12 cellular contexts compared by ENCODE assay signal in the genomic region with DNA sequence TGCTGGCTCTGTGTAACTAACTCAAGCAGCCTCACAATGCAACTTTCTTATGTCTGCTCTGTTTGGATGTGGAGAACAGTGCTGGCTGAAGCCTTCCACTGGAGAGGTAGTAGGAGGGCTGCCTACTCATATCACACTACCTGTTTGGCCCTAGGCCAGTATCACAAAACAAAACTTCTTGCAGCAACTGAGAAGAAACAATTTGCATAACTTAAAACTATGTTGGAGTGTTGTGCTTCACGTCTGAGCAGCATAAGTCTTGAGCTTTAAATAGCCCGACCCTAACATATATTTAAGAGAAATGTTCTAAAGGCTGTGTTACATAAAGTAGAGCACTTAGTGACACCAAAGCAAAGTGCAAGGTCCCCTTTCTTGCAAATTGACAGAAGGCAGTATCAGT.
A peak's percentile ranks its signal among the peaks of the same experiment; 100 is the strongest.
DNase-seq lines count a peak whose midpoint lies in the region; ATAC-seq and TF ChIP-seq lines count a peak whose summit lies in the region.
"Had no signal": no experiment of that assay in that cellular context is flagged by ENCODE, and none has a peak within 500 bp of the region (broad histone marks: within the 10 kb centered on the region; RNA-seq: fewer than 3 reads in every experiment).

No MANE protein-coding gene starts in this region.

- H3K27ac Mint-ChIP-seq in type B pancreatic cell: no peak overlapping the region
- H3K27ac Mint-ChIP-seq: natural killer cell treated with Interleukin-12 subunit alpha and Interleukin-12 subunit beta and Interleukin-15 and Interleukin-18, amount 100 ng/mL, for 72 hours; WTC11 had no signal

- no peaks in the 10 kb centered on the region for H3K36me3 ChIP-seq in H7 (replicated peaks; ENCODE audit: control insufficient read depth, insufficient read depth, low read length)

- peaks cover 9% of the 10 kb centered on the region for H3K27me3 Mint-ChIP-seq in type B pancreatic cell

- H3K27me3 ChIP-seq in H7 (ENCODE audit: control insufficient read depth, insufficient read depth, low read length): no peaks in the 10 kb centered on the region

- TF ChIP-seq CTCF in GM13977 (IDR thresholded peaks at IDR 0.05; ENCODE audit: extremely low read depth, insufficient read depth, missing control alignments) (no peak), type B pancreatic cell (conservative IDR thresholded peaks at IDR 0.05) (no peak)

- no peaks in the 10 kb centered on the region for H3K9me3 Mint-ChIP-seq in type B pancreatic cell

- H3K4me3 Mint-ChIP-seq in type B pancreatic cell: no peak overlapping the region
- H3K4me3 Mint-ChIP-seq: natural killer cell treated with Interleukin-12 subunit alpha and Interleukin-12 subunit beta and Interleukin-15 and Interleukin-18, amount 100 ng/mL, for 72 hours; WTC11 had no signal

- peak; percentile 25 for DNase-seq in GM13977 (ENCODE audit: low spot score)
- no peak for DNase-seq in AML-193 (lab: John Stamatoyannopoulos, UW)
- no peak for DNase-seq in H7
- DNase-seq in CD1c-positive myeloid dendritic cell (ENCODE audit: extremely low spot score): no peak
- DNase-seq in type B pancreatic cell (ENCODE audit: extremely low spot score, unreplicated experiment): no peak
- DNase-seq: NCI-H1417; stimulated activated naive CD4-positive, alpha-beta T cell treated with Interleukin-2 at 50 U/mL for 16 hours had no signal

- no peaks in the 10 kb centered on the region for H3K36me3 Mint-ChIP-seq in type B pancreatic cell
- H3K36me3 Mint-ChIP-seq: natural killer cell treated with Interleukin-12 subunit alpha and Interleukin-12 subunit beta and Interleukin-15 and Interleukin-18, amount 100 ng/mL, for 72 hours; WTC11 had no signal

- peaks cover 14% of the 10 kb centered on the region for H3K4me1 Mint-ChIP-seq in type B pancreatic cell (ENCODE audit: unreplicated experiment)

- peak; percentile 78 for ATAC-seq in GM19351 (IDR thresholded peaks at IDR 0.05; ENCODE audit: unreplicated experiment)
- ATAC-seq in HG02759 (IDR thresholded peaks at IDR 0.05; ENCODE audit: unreplicated experiment): peak; percentile 72
- ATAC-seq in HG03442 (IDR thresholded peaks at IDR 0.05; ENCODE audit: unreplicated experiment): peak; percentile 80
- ATAC-seq: natural killer cell treated with Interleukin-12 subunit alpha and Interleukin-12 subunit beta and Interleukin-15 and Interleukin-18, amount 100 ng/mL, for 72 hours; WTC11 had no signal

- in situ Hi-C loops in GM13977 (cut with MboI; ENCODE audit: low pct_unique_long_range_greater_than_20kb, low sequenced_read_pairs, unreplicated experiment): no loop called here

- no peak overlapping the region for H3K4me3 ChIP-seq in H7 (ENCODE audit: insufficient read depth, low read depth, low read length)
